Comparison of ENCODE assay signal across 13 cellular contexts in the genomic region with DNA sequence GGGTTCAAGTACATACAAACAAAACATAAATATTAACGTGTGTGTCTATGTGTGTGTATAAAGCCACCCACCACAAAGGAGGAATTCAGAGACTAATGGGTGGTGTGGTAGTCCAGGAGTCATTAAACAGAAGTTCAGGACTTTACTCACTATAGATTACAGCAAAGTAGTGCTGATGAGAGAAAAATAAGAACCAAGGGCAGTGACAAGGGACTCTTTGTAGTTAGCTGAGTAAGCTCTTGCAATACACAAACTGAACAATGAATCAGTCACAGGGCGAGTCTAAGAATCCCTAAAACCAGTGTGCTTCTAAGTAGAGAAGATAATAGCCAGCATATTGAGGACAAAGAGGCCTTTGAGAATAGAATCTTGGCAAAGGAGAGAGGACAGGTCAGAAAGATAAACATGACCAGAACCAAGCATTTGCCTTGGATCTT.
DNase-seq lines count a peak whose midpoint lies in the region; ATAC-seq and TF ChIP-seq lines count a peak whose summit lies in the region.
"Had no signal": no experiment of that assay in that cellular context is flagged by ENCODE, and none has a peak within 500 bp of the region (broad histone marks: within the 10 kb centered on the region; RNA-seq: fewer than 3 reads in every experiment).

No MANE protein-coding gene starts in this region.

- H3K27ac ChIP-seq in epithelial cell of prostate: peak overlapping the region; percentile 44
- H3K27ac ChIP-seq in spleen: no peak overlapping the region
- H3K27ac ChIP-seq in CD8-positive, alpha-beta memory T cell (ENCODE audit: low read depth, low read length): no peak overlapping the region
- H3K27ac ChIP-seq: cardiac muscle cell, PC-9 had no signal

- H3K4me1 ChIP-seq in spleen: no peaks in the 10 kb centered on the region
- H3K4me1 ChIP-seq in CD8-positive, alpha-beta memory T cell (ENCODE audit: insufficient read depth, low read length): no peaks in the 10 kb centered on the region

- H3K4me3 Mint-ChIP-seq in CD8-positive, alpha-beta memory T cell: no peak overlapping the region
- H3K4me3 Mint-ChIP-seq: CD4-positive, CD25-positive, alpha-beta regulatory T cell; stimulated activated naive CD8-positive, alpha-beta T cell treated with anti-CD3 and anti-CD28 coated beads, Interleukin-15, Interleukin-2, amounts not matched to agents 100 ng/mL and 50 ng/mL, for 24 hours had no signal

- POLR2A ChIA-PET in CD8-positive, alpha-beta memory T cell (lab: Charles Lee): no interaction called here

- no peaks in the 10 kb centered on the region for H3K9me3 ChIP-seq in spleen
- no peaks in the 10 kb centered on the region for H3K9me3 ChIP-seq in CD8-positive, alpha-beta memory T cell (ENCODE audit: low read length)

- H3K9me3 Mint-ChIP-seq in CD8-positive, alpha-beta memory T cell: no peaks in the 10 kb centered on the region
- H3K9me3 Mint-ChIP-seq: stimulated activated naive CD8-positive, alpha-beta T cell treated with anti-CD3 and anti-CD28 coated beads, Interleukin-15, Interleukin-2, amounts not matched to agents 100 ng/mL and 50 ng/mL, for 24 hours had no signal

- H3K4me3 ChIP-seq in spleen: no peak overlapping the region
- H3K4me3 ChIP-seq in CD8-positive, alpha-beta memory T cell (ENCODE audit: low read length): no peak overlapping the region
- H3K4me3 ChIP-seq: cardiac muscle cell, PC-9, skin epidermis had no signal

- no peak for TF ChIP-seq CTCF in spleen (IDR thresholded peaks at IDR 0.05 in 8 of 11, conservative IDR thresholded peaks at IDR 0.05 in 3 of 11)

- H3K36me3 ChIP-seq in spleen: no peaks in the 10 kb centered on the region
- no peaks in the 10 kb centered on the region for H3K36me3 ChIP-seq in CD8-positive, alpha-beta memory T cell (ENCODE audit: insufficient read depth, low read length)
- H3K36me3 ChIP-seq: cardiac muscle cell had no signal

- H3K27me3 Mint-ChIP-seq in CD8-positive, alpha-beta memory T cell: no peaks in the 10 kb centered on the region
- H3K27me3 Mint-ChIP-seq: CD4-positive, CD25-positive, alpha-beta regulatory T cell; stimulated activated naive CD8-positive, alpha-beta T cell treated with anti-CD3 and anti-CD28 coated beads, Interleukin-15, Interleukin-2, amounts not matched to agents 100 ng/mL and 50 ng/mL, for 24 hours had no signal

- no peak for ATAC-seq in GM21526 (IDR thresholded peaks at IDR 0.05; ENCODE audit: low FRiP score, unreplicated experiment)

- H3K27me3 ChIP-seq in spleen (replicated peaks in 1 of 7): no peaks in the 10 kb centered on the region
- H3K27me3 ChIP-seq in CD8-positive, alpha-beta memory T cell (ENCODE audit: insufficient read depth, low read length, poor library complexity, severe bottlenecking): no peaks in the 10 kb centered on the region
- H3K27me3 ChIP-seq: cardiac muscle cell had no signal

- CTCF ChIA-PET in CD8-positive, alpha-beta memory T cell (lab: Charles Lee): no interaction called here

- H3K4me1 Mint-ChIP-seq in CD8-positive, alpha-beta memory T cell: peaks cover 12 to 49% (median 15%) of the 10 kb centered on the region in 3 donors

- DNase-seq in COLO829 (ENCODE audit: low spot score) (peak; percentile 93), NCI-H69 (lab: John Stamatoyannopoulos, UW) (peak; percentile 40), epithelial cell of prostate (ENCODE audit: low read depth, low spot score) (peak; percentile 66), midbrain (lab: John Stamatoyannopoulos, UW) (peak; percentile 81), spleen (no peak), NAMALWA (ENCODE audit: low spot score) (no peak)
- DNase-seq in CD8-positive, alpha-beta memory T cell: no peak
- DNase-seq: CD4-positive, CD25-positive, alpha-beta regulatory T cell had no signal

- peak overlapping the region in 1 of 8 donors; percentile 54 for H3K27ac Mint-ChIP-seq in CD8-positive, alpha-beta memory T cell
- H3K27ac Mint-ChIP-seq: CD4-positive, CD25-positive, alpha-beta regulatory T cell; stimulated activated naive CD8-positive, alpha-beta T cell treated with anti-CD3 and anti-CD28 coated beads, Interleukin-15, Interleukin-2, amounts not matched to agents 100 ng/mL and 50 ng/mL, for 24 hours had no signal

- intact Hi-C loops in spleen (cut with DNase I; ENCODE audit: low total_unique reads): no loop called here

- WGBS in spleen, 5 donors: 74 to 95% (median 93%) methylated on average over 2 of the region's 2 CpGs

- no peak for TF ChIP-seq POLR2A in spleen (IDR thresholded peaks at IDR 0.05)

- H3K36me3 Mint-ChIP-seq in CD8-positive, alpha-beta memory T cell: peaks cover 0 to 1% (median 0%) of the 10 kb centered on the region in 3 donors
- H3K36me3 Mint-ChIP-seq: CD4-positive, CD25-positive, alpha-beta regulatory T cell had no signal

Comparison
In these comparisons a context has a peak if more than half of its experiments do, and no peak if none do; other contexts are left out.
1. DNase-seq: peak in COLO829 (single experiment), NCI-H69 (single experiment), epithelial cell of prostate (single experiment) and midbrain (single experiment); none in spleen (single experiment), CD8-positive, alpha-beta memory T cell (0 of 5) and NAMALWA (single experiment).